Comparison of ENCODE assay signal across 19 cellular contexts in the genomic region with DNA sequence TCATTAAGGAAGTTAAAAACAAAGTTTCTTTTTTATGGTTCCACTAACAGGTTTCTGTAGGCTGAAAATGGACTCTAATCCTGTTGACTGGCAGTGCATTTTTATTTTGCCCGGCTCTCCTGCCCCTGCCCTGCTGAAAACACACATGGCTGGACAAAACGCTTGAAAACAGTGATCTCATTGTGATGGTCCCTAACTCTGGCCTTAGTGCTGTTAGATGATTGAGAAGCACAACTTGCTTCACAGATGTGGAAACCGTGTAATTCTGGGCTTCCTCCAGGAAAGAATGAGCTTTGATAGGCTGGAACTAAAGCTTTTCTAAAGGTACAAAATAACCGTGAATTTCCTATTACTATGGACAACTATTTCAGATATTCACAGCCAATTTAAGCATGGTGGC.
A peak's percentile ranks its signal among the peaks of the same experiment; 100 is the strongest.
DNase-seq lines count a peak whose midpoint lies in the region; ATAC-seq and TF ChIP-seq lines count a peak whose summit lies in the region.
"Had no signal": no experiment of that assay in that cellular context is flagged by ENCODE, and none has a peak within 500 bp of the region (broad histone marks: within the 10 kb centered on the region; RNA-seq: fewer than 3 reads in every experiment).

No MANE protein-coding gene starts in this region.

- no peak overlapping the region for H3K18ac ChIP-seq in neuronal stem cell (ENCODE audit: low read length)

- no peak overlapping the region for H2AK5ac ChIP-seq in neuronal stem cell (ENCODE audit: low read depth, low read length)

- H3K9me3 ChIP-seq in A673 (ENCODE audit: low read depth, low read length, poor library complexity, severe bottlenecking), result no peaks in the 10 kb centered on the region
- H3K9me3 ChIP-seq in OCI-LY3 (ENCODE audit: insufficient read depth, low read length), result no peaks in the 10 kb centered on the region
- no peaks in the 10 kb centered on the region for H3K9me3 ChIP-seq in neuronal stem cell (replicated peaks in 1 of 2; ENCODE audit: control insufficient read depth in 2 of 2, insufficient read depth in 1 of 2, low read depth in 1 of 2, low read length in 2 of 2)

- no peak overlapping the region for H3K9ac ChIP-seq in OCI-LY3 (ENCODE audit: low read length)
- no peak overlapping the region for H3K9ac ChIP-seq in neuronal stem cell (ENCODE audit: low read depth, low read length, poor library complexity)

- H3K36me3 ChIP-seq in A673 (ENCODE audit: insufficient read depth, low read length, poor library complexity, severe bottlenecking), result no peaks in the 10 kb centered on the region
- no peaks in the 10 kb centered on the region for H3K36me3 ChIP-seq in OCI-LY3 (replicated peaks; ENCODE audit: low read depth, low read length)
- no peaks in the 10 kb centered on the region for H3K36me3 ChIP-seq in neuronal stem cell (replicated peaks in 1 of 2; ENCODE audit: control insufficient read depth in 2 of 2, insufficient read depth in 2 of 2, low read length in 2 of 2)

- H3K79me2 ChIP-seq in OCI-LY3 (ENCODE audit: low read length), result no peaks in the 10 kb centered on the region

- no peaks in the 10 kb centered on the region for H3K79me1 ChIP-seq in neuronal stem cell (ENCODE audit: low read depth, low read length)

- H3K4me1 ChIP-seq in A673 (ENCODE audit: insufficient read depth, low read length, poor library complexity, severe bottlenecking), result no peaks in the 10 kb centered on the region
- no peaks in the 10 kb centered on the region for H3K4me1 ChIP-seq in OCI-LY3 (ENCODE audit: low read length)
- no peaks in the 10 kb centered on the region for H3K4me1 ChIP-seq in neuronal stem cell (ENCODE audit: control insufficient read depth in 2 of 2, insufficient read depth in 1 of 2, low read depth in 1 of 2, low read length in 2 of 2)

- H3K27me3 ChIP-seq in A673 (replicated peaks; ENCODE audit: insufficient read depth, low read depth, low read length, poor library complexity) (no peaks in the 10 kb centered on the region), OCI-LY3 (ENCODE audit: low read depth, low read length) (no peaks in the 10 kb centered on the region), neuronal stem cell (ENCODE audit: control insufficient read depth in 3 of 3, insufficient read depth in 3 of 3, low read depth in 1 of 3, low read length in 3 of 3) (no peaks in the 10 kb centered on the region)

- no peak overlapping the region for H3K27ac ChIP-seq in A673 (ENCODE audit: low read depth, low read length, poor library complexity, severe bottlenecking)
- H3K27ac ChIP-seq in OCI-LY3 (ENCODE audit: low read length), result no peak overlapping the region
- no peak overlapping the region for H3K27ac ChIP-seq in neuronal stem cell (replicated peaks; ENCODE audit: low read length)
- H3K27ac ChIP-seq: 22Rv1 had no signal

- no peak overlapping the region for H3K14ac ChIP-seq in neuronal stem cell (ENCODE audit: low read length)

- H2AFZ ChIP-seq in OCI-LY3 (ENCODE audit: low read depth, low read length) (0 out of 2 replicates have a peak overlapping the region, but pooled peaks have one; percentile 23), neuronal stem cell (ENCODE audit: low read length) (peak overlapping the region; percentile 27)

- H3K4me3 Mint-ChIP-seq in immature natural killer cell, result no peak overlapping the region
- H3K4me3 Mint-ChIP-seq in activated T-helper 2 cell treated with anti-CD3 and anti-CD28 coated beads, Interferon-gamma antibody, Interleukin-2, Interleukin-4, amounts not matched to agents 10 μg/mL and 5 μg/mL and 100 μg/mL, durations not matched to agents 14 hours and 24 hours and 36 hours (ENCODE audit: low read depth), result no peak overlapping the region
- H3K4me3 Mint-ChIP-seq: CD14-positive monocyte had no signal

- no CpG with 5 or more reads among the region's 4 CpGs for WGBS in neuronal stem cell (ENCODE audit: extremely low coverage in 2 of 2, insufficient read length in 2 of 2, insufficient replicate concordance in 1 of 2), 2 donors

- ATAC-seq in GM19395 (IDR thresholded peaks at IDR 0.05; ENCODE audit: unreplicated experiment), result no peak

- BruUV-seq in A673 (replicated peaks; lab: Mats Ljungman, UMichigan), result no TSS peak

- CTCF ChIA-PET in A673 (lab: Charles Lee), result interaction anchor here (0.6 kb wide), 1 partner anchor 76 kb away, joined by 8 read pairs; no protein-coding TSS in a partner anchor

- H3K9me3 Mint-ChIP-seq in immature natural killer cell, result peaks cover 9 to 39% (median 26%) of the 10 kb centered on the region in 6 donors
- peaks cover 22% of the 10 kb centered on the region for H3K9me3 Mint-ChIP-seq in activated T-helper 2 cell treated with anti-CD3 and anti-CD28 coated beads, Interferon-gamma antibody, Interleukin-2, Interleukin-4, amounts not matched to agents 10 μg/mL and 5 μg/mL and 100 μg/mL, durations not matched to agents 14 hours and 24 hours and 36 hours

- intact Hi-C loops in A673 (cut with micrococcal nuclease; ENCODE audit: unreplicated experiment), result no loop called here
- intact Hi-C loops in activated T-helper 2 cell treated with anti-CD3 and anti-CD28 coated beads, Interferon-gamma antibody, Interleukin-2, Interleukin-4, amounts not matched to agents 10 μg/mL and 5 μg/mL and 100 μg/mL, durations not matched to agents 14 hours and 24 hours and 36 hours (cut with micrococcal nuclease), result no loop called here

- peaks cover 0 to 8% (median 0%) of the 10 kb centered on the region in 3 donors for H3K36me3 Mint-ChIP-seq in immature natural killer cell
- no peaks in the 10 kb centered on the region for H3K36me3 Mint-ChIP-seq in activated T-helper 2 cell treated with anti-CD3 and anti-CD28 coated beads, Interferon-gamma antibody, Interleukin-2, Interleukin-4, amounts not matched to agents 10 μg/mL and 5 μg/mL and 100 μg/mL, durations not matched to agents 14 hours and 24 hours and 36 hours (ENCODE audit: low read depth)
- H3K36me3 Mint-ChIP-seq: CD14-positive monocyte had no signal

- H3K4me3 ChIP-seq in A673 (ENCODE audit: low read depth, low read length, poor library complexity, severe bottlenecking), result no peak overlapping the region
- no peak overlapping the region for H3K4me3 ChIP-seq in OCI-LY3 (ENCODE audit: low read length)
- no peak overlapping the region for H3K4me3 ChIP-seq in neuronal stem cell (ENCODE audit: low read length in 2 of 2)

- no peak overlapping the region for H3K27ac Mint-ChIP-seq in immature natural killer cell
- H3K27ac Mint-ChIP-seq in activated T-helper 2 cell treated with anti-CD3 and anti-CD28 coated beads, Interferon-gamma antibody, Interleukin-2, Interleukin-4, amounts not matched to agents 10 μg/mL and 5 μg/mL and 100 μg/mL, durations not matched to agents 14 hours and 24 hours and 36 hours, result no peak overlapping the region
- H3K27ac Mint-ChIP-seq: CD14-positive monocyte had no signal

- no peak overlapping the region for H2BK15ac ChIP-seq in neuronal stem cell (ENCODE audit: low read length)

- H4K91ac ChIP-seq in neuronal stem cell (ENCODE audit: low read depth, low read length, poor library complexity), result no peak overlapping the region

- H2BK12ac ChIP-seq in neuronal stem cell (ENCODE audit: low read length), result no peak overlapping the region

- H4K8ac ChIP-seq in neuronal stem cell (ENCODE audit: low read depth, low read length), result no peak overlapping the region

- DNase-seq in A673 (ENCODE audit: low spot score) (peak; percentile 28), foreskin melanocyte (peak; percentile 37), neuronal stem cell (ENCODE audit: low spot score) (no peak), immature natural killer cell (no peak), NCI-H226 (no peak)
- no peak for DNase-seq in activated T-helper 2 cell treated with anti-CD3 and anti-CD28 coated beads, Interferon-gamma antibody, Interleukin-2, Interleukin-4, amounts not matched to agents 10 μg/mL and 5 μg/mL and 100 μg/mL, durations not matched to agents 14 hours and 24 hours and 36 hours (ENCODE audit: low spot score)
- DNase-seq: COR-L47; DMS 273 treated with DMSO at 0.1 percent for 48 hours; GDM1; NCI-H1105; NCI-H2081; NCI-H2171 treated with DMSO at 0.1 percent for 48 hours; NCI-H446 treated with DMSO at 0.1 percent for 48 hours; NK-92 treated with Interleukin-12 subunit alpha and Interleukin-12 subunit beta, amount 100 ng/mL, for 24 hours; OCI-M1 had no signal

- no peaks in the 10 kb centered on the region for H3K4me1 Mint-ChIP-seq in immature natural killer cell
- no peaks in the 10 kb centered on the region for H3K4me1 Mint-ChIP-seq in activated T-helper 2 cell treated with anti-CD3 and anti-CD28 coated beads, Interferon-gamma antibody, Interleukin-2, Interleukin-4, amounts not matched to agents 10 μg/mL and 5 μg/mL and 100 μg/mL, durations not matched to agents 14 hours and 24 hours and 36 hours (ENCODE audit: low read depth)
- H3K4me1 Mint-ChIP-seq: CD14-positive monocyte had no signal

- POLR2A ChIA-PET in A673 (lab: Charles Lee; ENCODE audit: low non-redundant PET), result no interaction called here

- TF ChIP-seq CTCF in A673 (conservative IDR thresholded peaks at IDR 0.05; ENCODE audit: low read depth, low read length) (no peak), OCI-LY3 (IDR thresholded peaks at IDR 0.05; ENCODE audit: low read depth, low read length) (no peak)

- H3K27me3 Mint-ChIP-seq in immature natural killer cell (ENCODE audit: low read depth in 3 of 3), result peaks cover 0 to 1% (median 0%) of the 10 kb centered on the region in 3 donors
- no peaks in the 10 kb centered on the region for H3K27me3 Mint-ChIP-seq in activated T-helper 2 cell treated with anti-CD3 and anti-CD28 coated beads, Interferon-gamma antibody, Interleukin-2, Interleukin-4, amounts not matched to agents 10 μg/mL and 5 μg/mL and 100 μg/mL, durations not matched to agents 14 hours and 24 hours and 36 hours (ENCODE audit: low read depth)

- H2BK5ac ChIP-seq in neuronal stem cell (ENCODE audit: low read length), result no peak overlapping the region

- no peak overlapping the region for H3K4me2 ChIP-seq in OCI-LY3 (ENCODE audit: low read length)
- no peak overlapping the region for H3K4me2 ChIP-seq in neuronal stem cell (ENCODE audit: insufficient read depth, low read length, poor library complexity, severe bottlenecking)

- H2BK120ac ChIP-seq in neuronal stem cell (ENCODE audit: low read depth, low read length), result no peak overlapping the region

- no peak overlapping the region for H3K23ac ChIP-seq in neuronal stem cell (ENCODE audit: low read depth, low read length, poor library complexity)

- no peak overlapping the region for H3K4ac ChIP-seq in neuronal stem cell (ENCODE audit: low read length)

- no peaks in the 10 kb centered on the region for H4K20me1 ChIP-seq in OCI-LY3 (ENCODE audit: insufficient read depth, low read length)

Comparison
In these comparisons a context has a peak if more than half of its experiments do, and no peak if none do; other contexts are left out.
1. DNase-seq: peak in A673 (single experiment) and foreskin melanocyte (single experiment); none in neuronal stem cell (single experiment), immature natural killer cell (0 of 3), NCI-H226 (single experiment) and activated T-helper 2 cell treated with anti-CD3 and anti-CD28 coated beads, Interferon-gamma antibody, Interleukin-2, Interleukin-4, amounts not matched to agents 10 μg/mL and 5 μg/mL and 100 μg/mL, durations not matched to agents 14 hours and 24 hours and 36 hours (single experiment).